39 cellular contexts compared by ENCODE assay signal in genomic region chr10:36885746-36886145, GRCh38.
"Had no signal": no experiment of that assay in that cellular context is flagged by ENCODE, and none has a peak within 500 bp of the region (broad histone marks: within the 10 kb centered on the region; RNA-seq: fewer than 3 reads in every experiment).

No MANE protein-coding gene starts in this region.

- H3K9me3 Mint-ChIP-seq: activated B cell treated with CpG ODN at 0.5 μM for 24 hours; activated CD4-positive, alpha-beta memory T cell treated with anti-CD3 and anti-CD28 coated beads for 36 hours; activated CD4-positive, alpha-beta T cell treated with anti-CD3 and anti-CD28 coated beads, Interleukin-2, amount 10 ng/mL, durations not matched to agents 24 days and 14 days; activated CD8-positive, alpha-beta T cell treated with anti-CD3 and anti-CD28 coated beads for 36 hours; activated naive CD4-positive, alpha-beta T cell treated with anti-CD3 and anti-CD28 coated beads for 36 hours; activated naive CD4-positive, alpha-beta T cell treated with anti-CD3 and anti-CD28 coated beads, Interleukin-2, amount 50 U/mL, for 72 hours; activated naive CD8-positive, alpha-beta T cell treated with anti-CD3 and anti-CD28 coated beads, Interleukin-2, amount 10 ng/mL, durations not matched to agents 7 days and 5 days; activated T-cell treated with anti-CD3 and anti-CD28 coated beads, Interleukin-2, amount 50 U/mL, for 4 hours; activated T-cell treated with anti-CD3 and anti-CD28 coated beads, Interleukin-2, amount 50 U/mL, for 72 hours; activated T-helper 1 cell treated with anti-CD3 and anti-CD28 coated beads, Interleukin-12 subunit alpha, Interleukin-12 subunit beta, Interleukin-2, Interleukin-4 antibody, amounts not matched to agents 30 ng/mL and 10 ng/mL and 1 ng/mL, durations not matched to agents 14 hours and 24 hours and 36 hours; activated T-helper 17 cell treated with anti-CD3 and anti-CD28 coated beads, Interleukin-2, amount 50 U/mL, for 72 hours; central memory CD8-positive, alpha-beta T cell; T-helper 1 cell treated with Interleukin-12 subunit alpha and Interleukin-12 subunit beta and Interleukin-4 antibody, amounts not matched to agents 30 μg/mL and 1 μg/mL, for 36 hours; T-helper 2 cell treated with Interferon-gamma antibody and Interleukin-4, amounts not matched to agents 5 μg/mL and 100 μg/mL, for 36 hours had no signal

- H3K36me3 ChIP-seq: adrenal gland, ascending aorta, cardiac muscle cell had no signal

- H3K27me3 ChIP-seq: adrenal gland, ascending aorta, cardiac muscle cell had no signal

- DNase-seq: activated B cell treated with CpG ODN at 0.5 μM for 24 hours; activated CD4-positive, alpha-beta memory T cell treated with anti-CD3 and anti-CD28 coated beads for 36 hours; activated CD4-positive, alpha-beta T cell treated with anti-CD3 and anti-CD28 coated beads for 4 hours; activated CD4-positive, alpha-beta T cell treated with anti-CD3 and anti-CD28 coated beads, Interleukin-2, amount 10 ng/mL, durations not matched to agents 24 days and 14 days; activated CD4-positive, alpha-beta T cell treated with anti-CD3 and anti-CD28 coated beads, Interleukin-2, amount 50 U/mL, for 1 hour; activated CD4-positive, alpha-beta T cell treated with anti-CD3 and anti-CD28 coated beads, Interleukin-2, amount 50 U/mL, for 4 hours; activated CD4-positive, CD25-positive, alpha-beta regulatory T cell treated with anti-CD3 and anti-CD28 coated beads, Interleukin-2, amount 50 U/mL, for 72 hours; activated CD8-positive, alpha-beta memory T cell treated with anti-CD3 and anti-CD28 coated beads, Interleukin-2, amount 50 U/mL, for 4 hours; activated CD8-positive, alpha-beta T cell treated with anti-CD3 and anti-CD28 coated beads for 36 hours; activated effector memory CD4-positive, alpha-beta T cell treated with anti-CD3 and anti-CD28 coated beads, Interleukin-2, amount 50 U/mL, for 16 hours; activated gamma-delta T cell treated with Interleukin-2 at 50 U/mL for 16 hours; activated naive CD4-positive, alpha-beta T cell; activated naive CD4-positive, alpha-beta T cell treated with anti-CD3 and anti-CD28 coated beads for 36 hours; activated naive CD4-positive, alpha-beta T cell treated with anti-CD3 and anti-CD28 coated beads, Interleukin-2, amount 50 U/mL, for 16 hours; activated naive CD8-positive, alpha-beta T cell treated with anti-CD3 and anti-CD28 coated beads, Interleukin-2, amount 10 ng/mL, durations not matched to agents 7 days and 5 days; activated T-cell treated with anti-CD3 and anti-CD28 coated beads for 4 hours; activated T-cell treated with anti-CD3 and anti-CD28 coated beads, Interleukin-2, amount 50 U/mL, for 1 hour; activated T-cell treated with anti-CD3 and anti-CD28 coated beads, Interleukin-2, amount 50 U/mL, for 4 hours; activated T-cell treated with anti-CD3 and anti-CD28 coated beads, Interleukin-2, amount 50 U/mL, for 72 hours; adrenal gland; amniotic stem cell; caudate nucleus; cerebellar nuclear complex; SW 1271; T-helper 1 cell; T-helper 2 cell; T-helper 9 cell had no signal

- H3K36me3 Mint-ChIP-seq: activated CD4-positive, alpha-beta memory T cell treated with anti-CD3 and anti-CD28 coated beads for 36 hours; activated naive CD4-positive, alpha-beta T cell treated with anti-CD3 and anti-CD28 coated beads, Interleukin-2, amount 50 U/mL, for 72 hours; activated naive CD8-positive, alpha-beta T cell treated with anti-CD3 and anti-CD28 coated beads, Interleukin-2, amount 10 ng/mL, durations not matched to agents 7 days and 5 days; brain had no signal

- H3K27me3 Mint-ChIP-seq: activated CD4-positive, alpha-beta memory T cell treated with anti-CD3 and anti-CD28 coated beads for 36 hours; activated CD4-positive, alpha-beta T cell treated with anti-CD3 and anti-CD28 coated beads, Interleukin-2, amount 10 ng/mL, durations not matched to agents 24 days and 14 days; activated CD8-positive, alpha-beta T cell treated with anti-CD3 and anti-CD28 coated beads for 36 hours; activated naive CD8-positive, alpha-beta T cell treated with anti-CD3 and anti-CD28 coated beads, Interleukin-2, amount 10 ng/mL, durations not matched to agents 7 days and 5 days; central memory CD8-positive, alpha-beta T cell had no signal

- H3K4me1 ChIP-seq: adrenal gland, ascending aorta had no signal

- H3K4me3 Mint-ChIP-seq: activated B cell treated with CpG ODN at 0.5 μM for 24 hours; activated CD4-positive, alpha-beta memory T cell treated with anti-CD3 and anti-CD28 coated beads for 36 hours; activated CD4-positive, alpha-beta T cell treated with anti-CD3 and anti-CD28 coated beads, Interleukin-2, amount 10 ng/mL, durations not matched to agents 24 days and 14 days; activated CD8-positive, alpha-beta T cell treated with anti-CD3 and anti-CD28 coated beads for 36 hours; activated naive CD4-positive, alpha-beta T cell treated with anti-CD3 and anti-CD28 coated beads for 36 hours; activated naive CD8-positive, alpha-beta T cell treated with anti-CD3 and anti-CD28 coated beads, Interleukin-2, amount 10 ng/mL, durations not matched to agents 7 days and 5 days; activated T-cell treated with anti-CD3 and anti-CD28 coated beads, Interleukin-2, amount 50 U/mL, for 4 hours; activated T-cell treated with anti-CD3 and anti-CD28 coated beads, Interleukin-2, amount 50 U/mL, for 72 hours; activated T-helper 1 cell treated with anti-CD3 and anti-CD28 coated beads, Interleukin-12 subunit alpha, Interleukin-12 subunit beta, Interleukin-2, Interleukin-4 antibody, amounts not matched to agents 30 ng/mL and 10 ng/mL and 1 ng/mL, durations not matched to agents 14 hours and 24 hours and 36 hours; activated T-helper 17 cell treated with anti-CD3 and anti-CD28 coated beads, Interleukin-2, amount 50 U/mL, for 72 hours; brain; central memory CD8-positive, alpha-beta T cell; T-helper 1 cell treated with Interleukin-12 subunit alpha and Interleukin-12 subunit beta and Interleukin-4 antibody, amounts not matched to agents 30 μg/mL and 1 μg/mL, for 36 hours; T-helper 2 cell treated with Interferon-gamma antibody and Interleukin-4, amounts not matched to agents 5 μg/mL and 100 μg/mL, for 36 hours had no signal

- FAIRE-seq: bronchial epithelial cell, TTC549 had no signal

- H3K27ac ChIP-seq: adrenal gland, ascending aorta, cardiac muscle cell, VCaP had no signal

- H3K4me3 ChIP-seq: adrenal gland, ascending aorta, cardiac muscle cell had no signal

- H3K9me3 ChIP-seq: adrenal gland, ascending aorta had no signal

- H3K4me1 Mint-ChIP-seq: activated B cell treated with CpG ODN at 0.5 μM for 24 hours; activated CD4-positive, alpha-beta T cell treated with anti-CD3 and anti-CD28 coated beads, Interleukin-2, amount 10 ng/mL, durations not matched to agents 24 days and 14 days; activated naive CD8-positive, alpha-beta T cell treated with anti-CD3 and anti-CD28 coated beads, Interleukin-2, amount 10 ng/mL, durations not matched to agents 7 days and 5 days; activated T-helper 17 cell treated with anti-CD3 and anti-CD28 coated beads, Interleukin-2, amount 50 U/mL, for 72 hours; central memory CD8-positive, alpha-beta T cell had no signal

- ATAC-seq: activated CD8-positive, alpha-beta T cell treated with anti-CD3 and anti-CD28 coated beads for 36 hours; activated naive CD4-positive, alpha-beta T cell treated with anti-CD3 and anti-CD28 coated beads, Interleukin-2, amount 50 U/mL, for 72 hours; activated T-cell treated with anti-CD3 and anti-CD28 coated beads, Interleukin-2, amount 50 U/mL, for 4 hours; activated T-cell treated with anti-CD3 and anti-CD28 coated beads, Interleukin-2, amount 50 U/mL, for 72 hours; activated T-helper 17 cell treated with anti-CD3 and anti-CD28 coated beads, Interleukin-2, amount 50 U/mL, for 72 hours had no signal

- H3K27ac Mint-ChIP-seq: activated B cell treated with CpG ODN at 0.5 μM for 24 hours; activated CD4-positive, alpha-beta memory T cell treated with anti-CD3 and anti-CD28 coated beads for 36 hours; activated CD4-positive, alpha-beta T cell treated with anti-CD3 and anti-CD28 coated beads, Interleukin-2, amount 10 ng/mL, durations not matched to agents 24 days and 14 days; activated CD8-positive, alpha-beta T cell treated with anti-CD3 and anti-CD28 coated beads for 36 hours; activated naive CD4-positive, alpha-beta T cell treated with anti-CD3 and anti-CD28 coated beads for 36 hours; activated naive CD4-positive, alpha-beta T cell treated with anti-CD3 and anti-CD28 coated beads, Interleukin-2, amount 50 U/mL, for 72 hours; activated naive CD8-positive, alpha-beta T cell treated with anti-CD3 and anti-CD28 coated beads, Interleukin-2, amount 10 ng/mL, durations not matched to agents 7 days and 5 days; activated T-cell treated with anti-CD3 and anti-CD28 coated beads, Interleukin-2, amount 50 U/mL, for 72 hours; activated T-helper 1 cell treated with anti-CD3 and anti-CD28 coated beads, Interleukin-12 subunit alpha, Interleukin-12 subunit beta, Interleukin-2, Interleukin-4 antibody, amounts not matched to agents 30 ng/mL and 10 ng/mL and 1 ng/mL, durations not matched to agents 14 hours and 24 hours and 36 hours; activated T-helper 17 cell treated with anti-CD3 and anti-CD28 coated beads, Interleukin-2, amount 50 U/mL, for 72 hours; brain; T-helper 1 cell treated with Interleukin-12 subunit alpha and Interleukin-12 subunit beta and Interleukin-4 antibody, amounts not matched to agents 30 μg/mL and 1 μg/mL, for 36 hours; T-helper 2 cell treated with Interferon-gamma antibody and Interleukin-4, amounts not matched to agents 5 μg/mL and 100 μg/mL, for 36 hours had no signal
